8 cellular contexts compared by ENCODE assay signal in genomic region chr14:58244556-58245387, GRCh38. TPM values are rescaled to one million over a fixed set of nuclear protein-coding genes. Genes with fewer than 3 reads are reported as not detected.
DNase-seq lines count a peak whose midpoint lies in the region; ATAC-seq and TF ChIP-seq lines count a peak whose summit lies in the region.

Gene PSMA3 (plus strand): TSS chr14:58244843. CDS start chr14:58244921, 78 bp downstream.

- intact Hi-C loops in activated CD4-positive, alpha-beta T cell treated with anti-CD3 and anti-CD28 coated beads, Interleukin-2, amount 10 ng/mL, durations not matched to agents 24 days and 14 days (cut with micrococcal nuclease): loop anchor here (1.0 to 5.0 kb wide), 5 partner anchors 36 to 852 kb away; partner anchors contain the start of genes ARID4A, KIAA0586, NAA30 and TIMM9
- intact Hi-C loops in colonic mucosa (cut with DNase I): loop anchor here (5.0 kb wide), 1 partner anchor 53 kb away; the partner anchor contains the start of gene ARID4A

- ATAC-seq in GM19324 (IDR thresholded peaks at IDR 0.05; ENCODE audit: low FRiP score, unreplicated experiment) (peak; percentile 94), HG03469 (IDR thresholded peaks at IDR 0.05; ENCODE audit: unreplicated experiment) (peak; percentile 74)

- no peaks in the 10 kb centered on the region for H3K4me1 ChIP-seq in colonic mucosa

- peaks cover 25% of the 10 kb centered on the region for H3K36me3 Mint-ChIP-seq in activated CD4-positive, alpha-beta T cell treated with anti-CD3 and anti-CD28 coated beads, Interleukin-2, amount 10 ng/mL, durations not matched to agents 24 days and 14 days (ENCODE audit: low read depth)

- peak within 1 kb of the TSS; percentile 81 to 96 for H3K9ac ChIP-seq in colonic mucosa (ENCODE audit: low read depth in 2 of 2, low read length in 2 of 2)

- no peaks in the 10 kb centered on the region for H3K9me3 ChIP-seq in colonic mucosa

- H3K27me3 ChIP-seq in BJ (ENCODE audit: control insufficient read depth, insufficient read depth, low read length) (no peaks in the 10 kb centered on the region), colonic mucosa (no peaks in the 10 kb centered on the region)

- DNase-seq in BJ (ENCODE audit: low read depth): peak; percentile 83
- DNase-seq in NCI-H526 treated with DMSO at 0.1 percent for 48 hours (lab: John Stamatoyannopoulos, UW): peak; percentile 98
- DNase-seq in activated CD4-positive, alpha-beta T cell treated with anti-CD3 and anti-CD28 coated beads, Interleukin-2, amount 10 ng/mL, durations not matched to agents 24 days and 14 days: peak; percentile 99
- peak; percentile 98 for DNase-seq in colonic mucosa
- DNase-seq in kidney tubule cell (ENCODE audit: low spot score): peak; percentile 98
- DNase-seq in stimulated activated CD4-positive, alpha-beta T cell treated with anti-CD3 and anti-CD28 coated beads, Interleukin-1b, Interleukin-23, amount 100 ng/mL, for 24 hours (ENCODE audit: low read depth in 4 of 4, low spot score in 1 of 4): peak; percentile 90 to 96 (median 94)

- H3K4me3 ChIP-seq in BJ (ENCODE audit: low read depth, low read length) (peak within 1 kb of the TSS; percentile 90), colonic mucosa (peak within 1 kb of the TSS; percentile 88)

- H3K9me3 Mint-ChIP-seq in activated CD4-positive, alpha-beta T cell treated with anti-CD3 and anti-CD28 coated beads, Interleukin-2, amount 10 ng/mL, durations not matched to agents 24 days and 14 days: no peaks in the 10 kb centered on the region

- H3K36me3 ChIP-seq in BJ (ENCODE audit: control insufficient read depth, insufficient read depth, low read length) (no peaks in the 10 kb centered on the region), colonic mucosa (peaks cover 6% of the 10 kb centered on the region)

- TF ChIP-seq CTCF in BJ (IDR thresholded peaks at IDR 0.05; ENCODE audit: insufficient read depth, low read depth, low read length) (0 out of 2 replicates have a peak, but pooled peaks have one; percentile 7), colonic mucosa (IDR thresholded peaks at IDR 0.05) (no peak)

- H3K27me3 Mint-ChIP-seq in activated CD4-positive, alpha-beta T cell treated with anti-CD3 and anti-CD28 coated beads, Interleukin-2, amount 10 ng/mL, durations not matched to agents 24 days and 14 days: no peaks in the 10 kb centered on the region

- H3K4me1 Mint-ChIP-seq in activated CD4-positive, alpha-beta T cell treated with anti-CD3 and anti-CD28 coated beads, Interleukin-2, amount 10 ng/mL, durations not matched to agents 24 days and 14 days: peaks cover 40% of the 10 kb centered on the region

- H3K27ac Mint-ChIP-seq in activated CD4-positive, alpha-beta T cell treated with anti-CD3 and anti-CD28 coated beads, Interleukin-2, amount 10 ng/mL, durations not matched to agents 24 days and 14 days: peak within 1 kb of the TSS; percentile 99

- peak within 1 kb of the TSS; percentile 99 for H3K27ac ChIP-seq in colonic mucosa

- CTCF ChIA-PET in BJ (lab: Yijun Ruan, JAX): interaction anchor here (0.6 to 1.0 kb wide), 3 partner anchors 19 to 137 kb away, joined by 3 to 4 read pairs (median 3); no protein-coding TSS in a partner anchor

- H3K4me3 Mint-ChIP-seq in activated CD4-positive, alpha-beta T cell treated with anti-CD3 and anti-CD28 coated beads, Interleukin-2, amount 10 ng/mL, durations not matched to agents 24 days and 14 days: peak within 1 kb of the TSS; percentile 93

- POLR2A ChIA-PET in BJ (lab: Charles Lee): interaction anchor here (0.6 to 1.1 kb wide), 3 partner anchors 16 to 53 kb away, joined by 3 to 4 read pairs (median 3); partner anchors contain the start of genes ACTR10 and ARID4A

RNA-seq across cellular contexts. Expression of gene PSMA3, which starts in this region (rescaled TPM):
- polyA plus RNA-seq in BJ (2011; rRNA removed): 129 and 210 TPM in 2 replicates
- 34.9 and 51.1 TPM in 2 replicates for polyA minus RNA-seq in BJ (2011; rRNA and poly(A)+ RNA removed)
- 474 and 479 TPM in 2 replicates for total RNA-seq in activated CD4-positive, alpha-beta T cell treated with anti-CD3 and anti-CD28 coated beads, Interleukin-2, amount 10 ng/mL, durations not matched to agents 24 days and 14 days
- 100 to 1,000 TPM; 116 to 182 TPM for total RNA-seq in colonic mucosa

Comparison
In these comparisons a context has a peak if more than half of its experiments do, and no peak if none do; other contexts are left out.
1. Peak in every context shown above with its lines: DNase-seq, ATAC-seq, H3K4me3 ChIP-seq and H3K27ac ChIP-seq.